Comparison of ENCODE assay signal across 1 cellular context in the genomic region with DNA sequence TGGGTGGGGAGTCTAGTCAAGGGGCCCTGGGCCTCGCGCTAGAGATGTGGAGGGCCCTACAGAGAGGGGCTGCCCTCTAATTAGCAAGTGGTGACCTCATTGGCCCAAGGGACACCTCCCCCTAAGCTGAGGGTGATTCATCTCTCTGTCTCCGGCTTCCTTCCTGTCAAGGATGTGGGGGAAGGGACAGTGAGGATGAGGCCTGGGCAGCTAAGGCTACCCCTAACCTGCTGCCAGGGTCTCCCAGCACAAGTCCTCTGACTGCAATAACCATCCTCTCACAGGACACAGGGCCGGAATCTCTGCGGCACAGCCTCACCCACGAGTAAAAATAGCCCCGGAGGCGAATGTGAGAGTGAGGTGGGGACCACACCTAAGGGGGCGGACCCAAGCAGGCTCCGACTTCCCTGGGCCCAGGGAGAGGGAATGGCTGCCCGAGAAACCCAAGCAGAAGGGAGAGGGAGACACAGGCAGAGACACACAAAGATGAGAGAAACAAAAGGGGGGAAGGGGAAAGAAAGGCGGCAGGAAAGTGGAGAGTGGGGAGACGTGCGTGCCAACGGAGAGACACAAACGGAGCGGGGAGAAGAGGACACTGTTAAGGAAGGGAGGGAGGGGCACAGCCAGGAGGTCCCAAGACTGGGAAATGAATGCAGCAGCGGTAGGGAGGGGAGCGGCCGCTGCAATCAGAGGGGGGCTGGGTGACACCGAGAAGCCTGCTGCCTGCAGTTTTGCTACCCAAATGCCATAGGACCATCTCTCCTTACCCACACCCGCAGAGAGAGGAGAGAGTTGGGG.
TF ChIP-seq lines count a peak whose summit lies in the region.

No MANE protein-coding gene starts in this region.

TF ChIP-seq in K562, 482 proteins besides CTCF, POLR2A, EP300 and RAD21 (continued from another document and continues in another):
- TF ChIP-seq, protein P1, sequence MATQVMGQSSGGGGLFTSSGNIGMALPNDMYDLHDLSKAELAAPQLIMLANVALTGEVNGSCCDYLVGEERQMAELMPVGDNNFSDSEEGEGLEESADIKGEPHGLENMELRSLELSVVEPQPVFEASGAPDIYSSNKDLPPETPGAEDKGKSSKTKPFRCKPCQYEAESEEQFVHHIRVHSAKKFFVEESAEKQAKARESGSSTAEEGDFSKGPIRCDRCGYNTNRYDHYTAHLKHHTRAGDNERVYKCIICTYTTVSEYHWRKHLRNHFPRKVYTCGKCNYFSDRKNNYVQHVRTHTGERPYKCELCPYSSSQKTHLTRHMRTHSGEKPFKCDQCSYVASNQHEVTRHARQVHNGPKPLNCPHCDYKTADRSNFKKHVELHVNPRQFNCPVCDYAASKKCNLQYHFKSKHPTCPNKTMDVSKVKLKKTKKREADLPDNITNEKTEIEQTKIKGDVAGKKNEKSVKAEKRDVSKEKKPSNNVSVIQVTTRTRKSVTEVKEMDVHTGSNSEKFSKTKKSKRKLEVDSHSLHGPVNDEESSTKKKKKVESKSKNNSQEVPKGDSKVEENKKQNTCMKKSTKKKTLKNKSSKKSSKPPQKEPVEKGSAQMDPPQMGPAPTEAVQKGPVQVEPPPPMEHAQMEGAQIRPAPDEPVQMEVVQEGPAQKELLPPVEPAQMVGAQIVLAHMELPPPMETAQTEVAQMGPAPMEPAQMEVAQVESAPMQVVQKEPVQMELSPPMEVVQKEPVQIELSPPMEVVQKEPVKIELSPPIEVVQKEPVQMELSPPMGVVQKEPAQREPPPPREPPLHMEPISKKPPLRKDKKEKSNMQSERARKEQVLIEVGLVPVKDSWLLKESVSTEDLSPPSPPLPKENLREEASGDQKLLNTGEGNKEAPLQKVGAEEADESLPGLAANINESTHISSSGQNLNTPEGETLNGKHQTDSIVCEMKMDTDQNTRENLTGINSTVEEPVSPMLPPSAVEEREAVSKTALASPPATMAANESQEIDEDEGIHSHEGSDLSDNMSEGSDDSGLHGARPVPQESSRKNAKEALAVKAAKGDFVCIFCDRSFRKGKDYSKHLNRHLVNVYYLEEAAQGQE (CRISPR knock-in tag; IDR thresholded peaks at IDR 0.05; ENCODE audit: low read depth): peak; percentile 62; the same call in 1 of the 2 replicates
- TF ChIP-seq YY1 (IDR thresholded peaks at IDR 0.05; ENCODE audit: borderline replicate concordance in 1 of 3, control insufficient read depth in 1 of 3, extremely low read depth in 1 of 3, insufficient read depth in 3 of 3, insufficient read length in 1 of 3, insufficient replicate concordance in 2 of 3, low read depth in 1 of 3, low read length in 2 of 3) (peak in 1 of 3 experiments; percentile 84), JUN (IDR thresholded peaks at IDR 0.05; ENCODE audit: borderline replicate concordance, low read depth, low read length) (peak; percentile 100), JUN (CRISPR knock-in tag; IDR thresholded peaks at IDR 0.05; ENCODE audit: borderline replicate concordance) (peak; percentile 98), ZBTB17 (CRISPR knock-in tag; IDR thresholded peaks at IDR 0.05) (0 out of 2 replicates have a peak, but pooled peaks have one; percentile 32), MAZ (CRISPR knock-in tag; conservative IDR thresholded peaks at IDR 0.05 in 1 of 2, IDR thresholded peaks at IDR 0.05 in 1 of 2) (peak in 1 of 2 experiments; percentile 70), NR1H2 (CRISPR knock-in tag; IDR thresholded peaks at IDR 0.05) (peak; percentile 67; the same call in 1 of the 2 replicates), HCFC1 (IDR thresholded peaks at IDR 0.05; ENCODE audit: low read depth, low read length) (peak; percentile 58; the same call in 1 of the 2 replicates), ETS2 (tag; IDR thresholded peaks at IDR 0.05; ENCODE audit: borderline replicate concordance, poor library complexity, severe bottlenecking) (peak; percentile 73), DIDO1 (tag; IDR thresholded peaks at IDR 0.05; ENCODE audit: low read depth) (0 out of 2 replicates have a peak, but pooled peaks have one; percentile 16), ZNF431 (CRISPR knock-in tag; IDR thresholded peaks at IDR 0.05) (no peak), HNRNPL (IDR thresholded peaks at IDR 0.05; ENCODE audit: low read depth, low read length) (no peak), POLR2AphosphoS2 (IDR thresholded peaks at IDR 0.05; ENCODE audit: low read length) (peak; percentile 69; the same call in 1 of the 2 replicates), ELF2 (CRISPR knock-in tag; IDR thresholded peaks at IDR 0.05) (0 out of 2 replicates have a peak, but pooled peaks have one; percentile 21), XRCC5 (IDR thresholded peaks at IDR 0.05; ENCODE audit: low read depth, low read length) (peak; percentile 63; the same call in 1 of the 2 replicates), EHMT2 (IDR thresholded peaks at IDR 0.05) (peak; percentile 74), NFE2 (IDR thresholded peaks at IDR 0.05; ENCODE audit: low read depth) (no peak), TEAD4 (IDR thresholded peaks at IDR 0.05; ENCODE audit: low read length) (0 out of 2 replicates have a peak, but pooled peaks have one; percentile 5), TEAD4 (CRISPR knock-in tag; IDR thresholded peaks at IDR 0.05; ENCODE audit: borderline replicate concordance) (peak; percentile 45; the same call in 1 of the 2 replicates), RHOXF2B (CRISPR knock-in tag; conservative IDR thresholded peaks at IDR 0.05) (peak; percentile 59; the same call in 1 of the 2 replicates), RBM22 (IDR thresholded peaks at IDR 0.05; ENCODE audit: low read depth, low read length, poor library complexity, severe bottlenecking) (no peak), FOXA1 (IDR thresholded peaks at IDR 0.05; ENCODE audit: borderline replicate concordance) (no peak), POLR2H (tag; IDR thresholded peaks at IDR 0.05; ENCODE audit: low read depth) (no peak), PYGO2 (tag; IDR thresholded peaks at IDR 0.05) (no peak)
- TF ChIP-seq, protein P2, sequence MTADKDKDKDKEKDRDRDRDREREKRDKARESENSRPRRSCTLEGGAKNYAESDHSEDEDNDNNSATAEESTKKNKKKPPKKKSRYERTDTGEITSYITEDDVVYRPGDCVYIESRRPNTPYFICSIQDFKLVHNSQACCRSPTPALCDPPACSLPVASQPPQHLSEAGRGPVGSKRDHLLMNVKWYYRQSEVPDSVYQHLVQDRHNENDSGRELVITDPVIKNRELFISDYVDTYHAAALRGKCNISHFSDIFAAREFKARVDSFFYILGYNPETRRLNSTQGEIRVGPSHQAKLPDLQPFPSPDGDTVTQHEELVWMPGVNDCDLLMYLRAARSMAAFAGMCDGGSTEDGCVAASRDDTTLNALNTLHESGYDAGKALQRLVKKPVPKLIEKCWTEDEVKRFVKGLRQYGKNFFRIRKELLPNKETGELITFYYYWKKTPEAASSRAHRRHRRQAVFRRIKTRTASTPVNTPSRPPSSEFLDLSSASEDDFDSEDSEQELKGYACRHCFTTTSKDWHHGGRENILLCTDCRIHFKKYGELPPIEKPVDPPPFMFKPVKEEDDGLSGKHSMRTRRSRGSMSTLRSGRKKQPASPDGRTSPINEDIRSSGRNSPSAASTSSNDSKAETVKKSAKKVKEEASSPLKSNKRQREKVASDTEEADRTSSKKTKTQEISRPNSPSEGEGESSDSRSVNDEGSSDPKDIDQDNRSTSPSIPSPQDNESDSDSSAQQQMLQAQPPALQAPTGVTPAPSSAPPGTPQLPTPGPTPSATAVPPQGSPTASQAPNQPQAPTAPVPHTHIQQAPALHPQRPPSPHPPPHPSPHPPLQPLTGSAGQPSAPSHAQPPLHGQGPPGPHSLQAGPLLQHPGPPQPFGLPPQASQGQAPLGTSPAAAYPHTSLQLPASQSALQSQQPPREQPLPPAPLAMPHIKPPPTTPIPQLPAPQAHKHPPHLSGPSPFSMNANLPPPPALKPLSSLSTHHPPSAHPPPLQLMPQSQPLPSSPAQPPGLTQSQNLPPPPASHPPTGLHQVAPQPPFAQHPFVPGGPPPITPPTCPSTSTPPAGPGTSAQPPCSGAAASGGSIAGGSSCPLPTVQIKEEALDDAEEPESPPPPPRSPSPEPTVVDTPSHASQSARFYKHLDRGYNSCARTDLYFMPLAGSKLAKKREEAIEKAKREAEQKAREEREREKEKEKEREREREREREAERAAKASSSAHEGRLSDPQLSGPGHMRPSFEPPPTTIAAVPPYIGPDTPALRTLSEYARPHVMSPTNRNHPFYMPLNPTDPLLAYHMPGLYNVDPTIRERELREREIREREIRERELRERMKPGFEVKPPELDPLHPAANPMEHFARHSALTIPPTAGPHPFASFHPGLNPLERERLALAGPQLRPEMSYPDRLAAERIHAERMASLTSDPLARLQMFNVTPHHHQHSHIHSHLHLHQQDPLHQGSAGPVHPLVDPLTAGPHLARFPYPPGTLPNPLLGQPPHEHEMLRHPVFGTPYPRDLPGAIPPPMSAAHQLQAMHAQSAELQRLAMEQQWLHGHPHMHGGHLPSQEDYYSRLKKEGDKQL (CRISPR knock-in tag; IDR thresholded peaks at IDR 0.05; ENCODE audit: borderline replicate concordance): no peak
- TF ChIP-seq, protein P3, sequence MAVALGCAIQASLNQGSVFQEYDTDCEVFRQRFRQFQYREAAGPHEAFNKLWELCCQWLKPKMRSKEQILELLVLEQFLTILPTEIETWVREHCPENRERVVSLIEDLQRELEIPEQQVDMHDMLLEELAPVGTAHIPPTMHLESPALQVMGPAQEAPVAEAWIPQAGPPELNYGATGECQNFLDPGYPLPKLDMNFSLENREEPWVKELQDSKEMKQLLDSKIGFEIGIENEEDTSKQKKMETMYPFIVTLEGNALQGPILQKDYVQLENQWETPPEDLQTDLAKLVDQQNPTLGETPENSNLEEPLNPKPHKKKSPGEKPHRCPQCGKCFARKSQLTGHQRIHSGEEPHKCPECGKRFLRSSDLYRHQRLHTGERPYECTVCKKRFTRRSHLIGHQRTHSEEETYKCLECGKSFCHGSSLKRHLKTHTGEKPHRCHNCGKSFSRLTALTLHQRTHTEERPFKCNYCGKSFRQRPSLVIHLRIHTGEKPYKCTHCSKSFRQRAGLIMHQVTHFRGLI (CRISPR knock-in tag; IDR thresholded peaks at IDR 0.05): no peak
- TF ChIP-seq, protein P4, sequence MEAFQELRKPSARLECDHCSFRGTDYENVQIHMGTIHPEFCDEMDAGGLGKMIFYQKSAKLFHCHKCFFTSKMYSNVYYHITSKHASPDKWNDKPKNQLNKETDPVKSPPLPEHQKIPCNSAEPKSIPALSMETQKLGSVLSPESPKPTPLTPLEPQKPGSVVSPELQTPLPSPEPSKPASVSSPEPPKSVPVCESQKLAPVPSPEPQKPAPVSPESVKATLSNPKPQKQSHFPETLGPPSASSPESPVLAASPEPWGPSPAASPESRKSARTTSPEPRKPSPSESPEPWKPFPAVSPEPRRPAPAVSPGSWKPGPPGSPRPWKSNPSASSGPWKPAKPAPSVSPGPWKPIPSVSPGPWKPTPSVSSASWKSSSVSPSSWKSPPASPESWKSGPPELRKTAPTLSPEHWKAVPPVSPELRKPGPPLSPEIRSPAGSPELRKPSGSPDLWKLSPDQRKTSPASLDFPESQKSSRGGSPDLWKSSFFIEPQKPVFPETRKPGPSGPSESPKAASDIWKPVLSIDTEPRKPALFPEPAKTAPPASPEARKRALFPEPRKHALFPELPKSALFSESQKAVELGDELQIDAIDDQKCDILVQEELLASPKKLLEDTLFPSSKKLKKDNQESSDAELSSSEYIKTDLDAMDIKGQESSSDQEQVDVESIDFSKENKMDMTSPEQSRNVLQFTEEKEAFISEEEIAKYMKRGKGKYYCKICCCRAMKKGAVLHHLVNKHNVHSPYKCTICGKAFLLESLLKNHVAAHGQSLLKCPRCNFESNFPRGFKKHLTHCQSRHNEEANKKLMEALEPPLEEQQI (IDR thresholded peaks at IDR 0.05): no peak
- TF ChIP-seq, protein P5, sequence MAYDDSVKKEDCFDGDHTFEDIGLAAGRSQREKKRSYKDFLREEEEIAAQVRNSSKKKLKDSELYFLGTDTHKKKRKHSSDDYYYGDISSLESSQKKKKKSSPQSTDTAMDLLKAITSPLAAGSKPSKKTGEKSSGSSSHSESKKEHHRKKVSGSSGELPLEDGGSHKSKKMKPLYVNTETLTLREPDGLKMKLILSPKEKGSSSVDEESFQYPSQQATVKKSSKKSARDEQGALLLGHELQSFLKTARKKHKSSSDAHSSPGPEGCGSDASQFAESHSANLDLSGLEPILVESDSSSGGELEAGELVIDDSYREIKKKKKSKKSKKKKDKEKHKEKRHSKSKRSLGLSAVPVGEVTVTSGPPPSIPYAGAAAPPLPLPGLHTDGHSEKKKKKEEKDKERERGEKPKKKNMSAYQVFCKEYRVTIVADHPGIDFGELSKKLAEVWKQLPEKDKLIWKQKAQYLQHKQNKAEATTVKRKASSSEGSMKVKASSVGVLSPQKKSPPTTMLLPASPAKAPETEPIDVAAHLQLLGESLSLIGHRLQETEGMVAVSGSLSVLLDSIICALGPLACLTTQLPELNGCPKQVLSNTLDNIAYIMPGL (CRISPR knock-in tag; IDR thresholded peaks at IDR 0.05): 0 out of 2 replicates have a peak, but pooled peaks have one; percentile 8
- TF ChIP-seq, protein P6, sequence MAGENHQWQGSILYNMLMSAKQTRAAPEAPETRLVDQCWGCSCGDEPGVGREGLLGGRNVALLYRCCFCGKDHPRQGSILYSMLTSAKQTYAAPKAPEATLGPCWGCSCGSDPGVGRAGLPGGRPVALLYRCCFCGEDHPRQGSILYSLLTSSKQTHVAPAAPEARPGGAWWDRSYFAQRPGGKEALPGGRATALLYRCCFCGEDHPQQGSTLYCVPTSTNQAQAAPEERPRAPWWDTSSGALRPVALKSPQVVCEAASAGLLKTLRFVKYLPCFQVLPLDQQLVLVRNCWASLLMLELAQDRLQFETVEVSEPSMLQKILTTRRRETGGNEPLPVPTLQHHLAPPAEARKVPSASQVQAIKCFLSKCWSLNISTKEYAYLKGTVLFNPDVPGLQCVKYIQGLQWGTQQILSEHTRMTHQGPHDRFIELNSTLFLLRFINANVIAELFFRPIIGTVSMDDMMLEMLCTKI (IDR thresholded peaks at IDR 0.05; ENCODE audit: partially characterized antibody): no peak
- TF ChIP-seq, protein P7, sequence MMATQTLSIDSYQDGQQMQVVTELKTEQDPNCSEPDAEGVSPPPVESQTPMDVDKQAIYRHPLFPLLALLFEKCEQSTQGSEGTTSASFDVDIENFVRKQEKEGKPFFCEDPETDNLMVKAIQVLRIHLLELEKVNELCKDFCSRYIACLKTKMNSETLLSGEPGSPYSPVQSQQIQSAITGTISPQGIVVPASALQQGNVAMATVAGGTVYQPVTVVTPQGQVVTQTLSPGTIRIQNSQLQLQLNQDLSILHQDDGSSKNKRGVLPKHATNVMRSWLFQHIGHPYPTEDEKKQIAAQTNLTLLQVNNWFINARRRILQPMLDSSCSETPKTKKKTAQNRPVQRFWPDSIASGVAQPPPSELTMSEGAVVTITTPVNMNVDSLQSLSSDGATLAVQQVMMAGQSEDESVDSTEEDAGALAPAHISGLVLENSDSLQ (IDR thresholded peaks at IDR 0.05): no peak
- TF ChIP-seq, protein P8, sequence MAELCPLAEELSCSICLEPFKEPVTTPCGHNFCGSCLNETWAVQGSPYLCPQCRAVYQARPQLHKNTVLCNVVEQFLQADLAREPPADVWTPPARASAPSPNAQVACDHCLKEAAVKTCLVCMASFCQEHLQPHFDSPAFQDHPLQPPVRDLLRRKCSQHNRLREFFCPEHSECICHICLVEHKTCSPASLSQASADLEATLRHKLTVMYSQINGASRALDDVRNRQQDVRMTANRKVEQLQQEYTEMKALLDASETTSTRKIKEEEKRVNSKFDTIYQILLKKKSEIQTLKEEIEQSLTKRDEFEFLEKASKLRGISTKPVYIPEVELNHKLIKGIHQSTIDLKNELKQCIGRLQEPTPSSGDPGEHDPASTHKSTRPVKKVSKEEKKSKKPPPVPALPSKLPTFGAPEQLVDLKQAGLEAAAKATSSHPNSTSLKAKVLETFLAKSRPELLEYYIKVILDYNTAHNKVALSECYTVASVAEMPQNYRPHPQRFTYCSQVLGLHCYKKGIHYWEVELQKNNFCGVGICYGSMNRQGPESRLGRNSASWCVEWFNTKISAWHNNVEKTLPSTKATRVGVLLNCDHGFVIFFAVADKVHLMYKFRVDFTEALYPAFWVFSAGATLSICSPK (IDR thresholded peaks at IDR 0.05; ENCODE audit: borderline replicate concordance): peak; percentile 57; the same call in 1 of the 2 replicates
